In genomic region chr17:79844869-79845600, GRCh38 we compare ENCODE assay signal across 8 cellular contexts. TPM values are rescaled to one million over a fixed set of nuclear protein-coding genes. Genes with fewer than 3 reads are reported as not detected.
DNase-seq lines count a peak whose midpoint lies in the region; ATAC-seq and TF ChIP-seq lines count a peak whose summit lies in the region.

No MANE protein-coding gene starts in this region.

- no peaks in the 10 kb centered on the region for H3K9me3 ChIP-seq in prostate gland

- TF ChIP-seq CTCF in prostate gland (IDR thresholded peaks at IDR 0.05): peak; percentile 56 to 74 (median 66)

- H3K4me1 ChIP-seq in prostate gland (replicated peaks): peaks cover 18% of the 10 kb centered on the region

- H3K27me3 ChIP-seq in prostate gland (replicated peaks; ENCODE audit: insufficient read depth): peaks cover 17% of the 10 kb centered on the region

- intact Hi-C loops in head of caudate nucleus (cut with DNase I): loop anchor here (5.0 to 10.0 kb wide), 4 partner anchors 48 to 147 kb away; partner anchors contain the start of gene CBX8
- intact Hi-C loops in prostate gland (cut with DNase I): loop anchor here (5.0 kb wide), 1 partner anchor 147 kb away; no protein-coding TSS in a partner anchor

- no peak for TF ChIP-seq POLR2A in prostate gland (IDR thresholded peaks at IDR 0.05)

- no peak for ATAC-seq in HG03460 (IDR thresholded peaks at IDR 0.05; ENCODE audit: unreplicated experiment)

- peak overlapping the region in 1 of 2 donors; percentile 56 for H3K27ac ChIP-seq in prostate gland

- H3K36me3 ChIP-seq in prostate gland: no peaks in the 10 kb centered on the region

- DNase-seq in NCI-H748 (lab: John Stamatoyannopoulos, UW; ENCODE audit: unreplicated experiment) (peak; percentile 54), NCI-H748 treated with DMSO at 0.1 percent for 48 hours (lab: John Stamatoyannopoulos, UW) (no peak), NCI-H2171 (lab: John Stamatoyannopoulos, UW) (peak; percentile 38), head of caudate nucleus (peak in 30 of 42 donors; percentile 39 to 81 (median 60)), prostate gland (ENCODE audit: low spot score) (no peak), cortex of kidney (lab: John Stamatoyannopoulos, UW) (no peak)
- peak; percentile 31 for DNase-seq in activated effector memory CD4-positive, alpha-beta T cell treated with Interleukin-2 at 50 U/mL for 16 hours

- H3K4me3 ChIP-seq in prostate gland: peak overlapping the region; percentile 39 to 48

- 13% methylated on average over 23 of the region's 38 CpGs for WGBS in prostate gland

RNA-seq across cellular contexts. Expression of gene CBX4, which starts 5.8 kb away (rescaled TPM):
- total RNA-seq in prostate gland: 10 to 100 TPM; 28.0 to 28.5 TPM

RNA-seq across cellular contexts. Expression of gene CBX8, which starts 48.2 kb away (rescaled TPM):
- 1 to 10 TPM; 4.7 to 4.8 TPM for total RNA-seq in prostate gland

Comparison
In these comparisons a context has a peak if more than half of its experiments do, and no peak if none do; other contexts are left out.
1. DNase-seq: peak in NCI-H748 (single experiment), NCI-H2171 (single experiment), activated effector memory CD4-positive, alpha-beta T cell treated with Interleukin-2 at 50 U/mL for 16 hours (single experiment) and head of caudate nucleus (30 of 42); none in NCI-H748 treated with DMSO at 0.1 percent for 48 hours (single experiment), prostate gland (single experiment) and cortex of kidney (single experiment).